ENCODE assay signal across 1 cellular context in genomic region chr12:644293-644639, GRCh38.
TF ChIP-seq lines count a peak whose summit lies in the region.

No MANE protein-coding gene starts in this region.

TF ChIP-seq in WTC11, 78 proteins besides CTCF, POLR2A, EP300 and RAD21 (continued from another document):
- no peak for TF ChIP-seq ZNF281 (CRISPR knock-in tag; IDR thresholded peaks at IDR 0.05)
TF ChIP-seq in WTC11: peak in this region for 0.
